Comparison of ENCODE assay signal across 25 cellular contexts in genomic region chr16:14106961-14107360, GRCh38. TPM values are rescaled to one million over a fixed set of nuclear protein-coding genes. Genes with fewer than 3 reads are reported as not detected.
DNase-seq lines count a peak whose midpoint lies in the region; ATAC-seq, FAIRE-seq and TF ChIP-seq lines count a peak whose summit lies in the region.
"Had no signal": no experiment of that assay in that cellular context is flagged by ENCODE, and none has a peak within 500 bp of the region (broad histone marks: within the 10 kb centered on the region; RNA-seq: fewer than 3 reads in every experiment).

No MANE protein-coding gene starts in this region.

- H3K27me3 ChIP-seq in HepG2 (ENCODE audit: control insufficient read depth in 1 of 2, insufficient read depth in 2 of 2, low read length in 2 of 2), result no peaks in the 10 kb centered on the region
- H3K27me3 ChIP-seq in thyroid gland, result no peaks in the 10 kb centered on the region
- H3K27me3 ChIP-seq: BE2C; BLaER1 treated with 17β-estradiol and CSF1 and Interleukin-3, amounts not matched to agents 10 nM and 100 nM had no signal

- H3K4me3 ChIP-seq in A549 (no peak overlapping the region), HepG2 (replicated peaks in 1 of 3; ENCODE audit: insufficient read depth in 1 of 3, low read depth in 2 of 3, low read length in 3 of 3) (peak overlapping the region in 2 of 3 experiments; percentile 2 to 40; a peak in 1 of 6 replicates), thyroid gland (replicated peaks in 1 of 3) (no peak overlapping the region)
- H3K4me3 ChIP-seq: BLaER1 treated with 17β-estradiol and CSF1 and Interleukin-3, amounts not matched to agents 10 nM and 100 nM; GM12878 had no signal

- DNase-seq in A549 (ENCODE audit: low read depth in 1 of 2, low spot score in 1 of 2) (no peak), HepG2 (ENCODE audit: low spot score) (no peak), thyroid gland (peak; percentile 57 to 58), NCI-H82 treated with DMSO at 0.1 percent for 48 hours (lab: John Stamatoyannopoulos, UW; ENCODE audit: unreplicated experiment) (no peak), left cardiac atrium (no peak), NCI-H1694 treated with DMSO at 0.1 percent for 48 hours (lab: John Stamatoyannopoulos, UW) (no peak)
- DNase-seq: ACHN; AML-193; BE2C; CD4-positive, alpha-beta T cell; CD8-positive, alpha-beta memory T cell; DMS 273 treated with DMSO at 0.1 percent for 48 hours; DMS79; EL; GDM1; GOT3; H7; HCEC 1CT had no signal

- intact Hi-C loops in HepG2 (cut with micrococcal nuclease; ENCODE audit: unreplicated experiment) (no loop called here), thyroid gland (cut with DNase I) (no loop called here), left cardiac atrium (cut with DNase I) (loop anchor here in 1 of 2 donors (10.0 kb wide), 1 partner anchor 78 kb away; no protein-coding TSS in a partner anchor)

- ATAC-seq in A549 (no peak), HepG2 (no peak), left cardiac atrium (no peak)
- ATAC-seq: GM12878 had no signal

- CTCF ChIA-PET in A549 (lab: Yijun Ruan, JAX) (interaction anchor here (0.6 kb wide), 1 partner anchor 97 kb away, joined by 4 read pairs; no protein-coding TSS in a partner anchor), HepG2 (lab: Yijun Ruan, JAX; ENCODE audit: low intra/inter-chr PET ratio, low total read pairs) (no interaction called here)

- no peak for TF ChIP-seq POLR2A in A549 (IDR thresholded peaks at IDR 0.05; ENCODE audit: low read length)
- TF ChIP-seq POLR2A in HepG2 (IDR thresholded peaks at IDR 0.05; ENCODE audit: insufficient read depth in 1 of 2, low read depth in 2 of 2, low read length in 2 of 2), result no peak
- no peak for TF ChIP-seq POLR2A in thyroid gland (IDR thresholded peaks at IDR 0.05)

- POLR2A ChIA-PET in A549 (lab: Yijun Ruan, JAX), result no interaction called here
- POLR2A ChIA-PET in HepG2 (lab: Yijun Ruan, JAX), result interaction anchor here (1.4 kb wide), 2 partner anchors 21 to 37 kb away, joined by 3 to 5 read pairs; no protein-coding TSS in a partner anchor

- H3K79me2 ChIP-seq in HepG2 (ENCODE audit: insufficient read depth, low read length), result peaks cover 29% of the 10 kb centered on the region

- no peak overlapping the region for H3K9ac ChIP-seq in HepG2 (ENCODE audit: insufficient read depth, low read depth, low read length)
- H3K9ac ChIP-seq: BLaER1 treated with 17β-estradiol and CSF1 and Interleukin-3, amounts not matched to agents 10 nM and 100 nM had no signal

- no peak for TF ChIP-seq CTCF in A549 (IDR thresholded peaks at IDR 0.05)
- no peak for TF ChIP-seq CTCF in HepG2 (CRISPR knock-in tag; IDR thresholded peaks at IDR 0.05)
- TF ChIP-seq CTCF in nephron (IDR thresholded peaks at IDR 0.05; ENCODE audit: unreplicated experiment in 3 of 3), result no peak
- TF ChIP-seq CTCF in thyroid gland (IDR thresholded peaks at IDR 0.05), result no peak

- H3K36me3 Mint-ChIP-seq in nephron (ENCODE audit: low read depth), result peaks cover 3% of the 10 kb centered on the region
- H3K36me3 Mint-ChIP-seq: CD14-positive monocyte had no signal

- in situ Hi-C loops in HepG2 (cut with HindIII; ENCODE audit: extremely low pct_ligation_motif_present, low pct_unique_long_range_greater_than_20kb), result no loop called here

- TF ChIP-seq RAD21 in A549 (conservative IDR thresholded peaks at IDR 0.05 in 1 of 2, IDR thresholded peaks at IDR 0.05 in 1 of 2) (no peak), HepG2 (CRISPR knock-in tag; IDR thresholded peaks at IDR 0.05) (no peak)

- BruUV-seq in HepG2 (replicated peaks; lab: Mats Ljungman, UMichigan), result no TSS peak

- TF ChIP-seq EP300 in A549 (IDR thresholded peaks at IDR 0.05) (no peak), HepG2 (IDR thresholded peaks at IDR 0.05; ENCODE audit: low read depth in 2 of 2, low read length in 2 of 2) (no peak), HepG2 (CRISPR knock-in tag; IDR thresholded peaks at IDR 0.05; ENCODE audit: borderline replicate concordance) (no peak)

- H3K4me2 ChIP-seq in A549 (peak overlapping the region; percentile 56; the same call in 2 of the 3 replicates), HepG2 (ENCODE audit: low read depth, low read length) (peak overlapping the region; percentile 70)
- H3K4me2 ChIP-seq: BLaER1 treated with 17β-estradiol and CSF1 and Interleukin-3, amounts not matched to agents 10 nM and 100 nM had no signal

- H3K9me3 Mint-ChIP-seq in nephron, result no peaks in the 10 kb centered on the region
- H3K9me3 Mint-ChIP-seq: CD14-positive monocyte; CD4-positive, alpha-beta T cell; CD8-positive, alpha-beta memory T cell had no signal

- H3K27me3 Mint-ChIP-seq in nephron (ENCODE audit: low read depth), result no peaks in the 10 kb centered on the region
- H3K27me3 Mint-ChIP-seq: CD4-positive, alpha-beta T cell; CD8-positive, alpha-beta memory T cell had no signal

- H2AFZ ChIP-seq in HepG2 (ENCODE audit: low read length), result no peak overlapping the region

- peaks cover 67% of the 10 kb centered on the region for H3K4me1 Mint-ChIP-seq in nephron

- H3K36me3 ChIP-seq in HepG2 (replicated peaks in 1 of 2; ENCODE audit: control insufficient read depth in 1 of 2, insufficient read depth in 2 of 2, low read length in 2 of 2), result no peaks in the 10 kb centered on the region
- H3K36me3 ChIP-seq in thyroid gland, result no peaks in the 10 kb centered on the region
- H3K36me3 ChIP-seq: BE2C had no signal

- FAIRE-seq in A549 (lab: Jason Lieb, UNC), result no peak
- FAIRE-seq in HepG2 (lab: Jason Lieb, UNC), result no peak
- FAIRE-seq: A204.1, D721Med, GM12878 had no signal

- H3K9me3 ChIP-seq in A549 (no peaks in the 10 kb centered on the region), HepG2 (ENCODE audit: low read length) (no peaks in the 10 kb centered on the region), thyroid gland (no peaks in the 10 kb centered on the region)
- H3K9me3 ChIP-seq: BE2C; BLaER1 treated with 17β-estradiol and CSF1 and Interleukin-3, amounts not matched to agents 10 nM and 100 nM had no signal

- H3K27ac ChIP-seq in A549, result no peak overlapping the region
- H3K27ac ChIP-seq in HepG2 (ENCODE audit: extremely low read length, insufficient read depth, low read length), result peak overlapping the region; percentile 66
- peak overlapping the region in 2 of 3 donors; percentile 14 to 37 for H3K27ac ChIP-seq in thyroid gland
- H3K27ac ChIP-seq: 22Rv1; BLaER1 treated with 17β-estradiol and CSF1 and Interleukin-3, amounts not matched to agents 10 nM and 100 nM had no signal

- peaks cover 62% of the 10 kb centered on the region for H3K4me1 ChIP-seq in A549
- peaks cover 86% of the 10 kb centered on the region for H3K4me1 ChIP-seq in HepG2 (ENCODE audit: insufficient read depth, low read length)
- peaks cover 63 to 89% of the 10 kb centered on the region in 2 donors for H3K4me1 ChIP-seq in thyroid gland
- H3K4me1 ChIP-seq: BE2C had no signal

- peak overlapping the region in 2 of 3 experiments; percentile 1 to 23 for H3K27ac Mint-ChIP-seq in nephron
- H3K27ac Mint-ChIP-seq: CD14-positive monocyte; CD4-positive, alpha-beta T cell; CD8-positive, alpha-beta memory T cell had no signal

- H3K4me3 Mint-ChIP-seq in nephron, result no peak overlapping the region
- H3K4me3 Mint-ChIP-seq: CD14-positive monocyte; CD4-positive, alpha-beta T cell; CD8-positive, alpha-beta memory T cell had no signal

- H4K20me1 ChIP-seq in HepG2 (ENCODE audit: insufficient read depth, low read length), result no peaks in the 10 kb centered on the region

- 89% methylated on average over 8 of the region's 8 CpGs for WGBS in A549 (ENCODE audit: missing lambda C conversion rate)
- WGBS in HepG2 (ENCODE audit: low lambda C conversion rate), result 96% methylated on average over 8 of the region's 8 CpGs
- WGBS in thyroid gland, 2 donors, result 48 to 54% methylated on average over 8 of the region's 8 CpGs

TF ChIP-seq in HepG2, 621 proteins besides CTCF, POLR2A, EP300 and RAD21:
- TF ChIP-seq YEATS4 (CRISPR knock-in tag; IDR thresholded peaks at IDR 0.05; ENCODE audit: borderline replicate concordance) (no peak), MATR3 (CRISPR knock-in tag; IDR thresholded peaks at IDR 0.05) (no peak)

RNA-seq across cellular contexts. Expression of gene MRTFB, which starts 35.8 kb away (rescaled TPM):
- 24.2 and 39.7 TPM in 2 replicates for polyA plus RNA-seq in A549 (2011; rRNA removed)
- 6.0 and 8.9 TPM in 2 replicates for polyA plus RNA-seq in A549 (2012; cell fraction: cytosol; rRNA removed)
- 14.7 and 18.7 TPM in 2 replicates for polyA plus RNA-seq in A549 (2012; cell fraction: nucleus; rRNA removed)
- 13.3 to 13.9 TPM (median 13.7 TPM) in 3 replicates for polyA plus RNA-seq in A549 (2017; fragmentation: RNase III; extraction: RNeasy Plus Mini Kit Qiagen cat#74134 plus additional on column Dnase treatment)
- 40.8 and 50.5 TPM in 2 replicates for polyA minus RNA-seq in A549 (2011; rRNA and poly(A)+ RNA removed)
- total RNA-seq in HepG2 (2016; rRNA removed; fragmentation: Illumina TruSeq; extraction: Trizol), result 11.4 and 17.3 TPM in 2 replicates
- 4.2 and 4.8 TPM in 2 replicates for total RNA-seq in HepG2 (2016; cell fraction: cytosol; rRNA removed; fragmentation: Illumina TruSeq; extraction: Trizol; ENCODE audit: low read depth)
- total RNA-seq in HepG2 (2016; cell fraction: insoluble cytoplasmic fraction; rRNA removed; fragmentation: Illumina TruSeq; extraction: Trizol), result 10.8 and 15.0 TPM in 2 replicates
- total RNA-seq in HepG2 (2016; cell fraction: membrane; rRNA removed; fragmentation: Illumina TruSeq; extraction: Trizol), result 7.1 and 8.5 TPM in 2 replicates
- total RNA-seq in HepG2 (2016; cell fraction: nucleus; rRNA removed; fragmentation: Illumina TruSeq; extraction: Trizol), result 40.5 and 44.5 TPM in 2 replicates
- polyA plus RNA-seq in HepG2 (2011; rRNA removed), result 13.1 and 14.0 TPM in 2 replicates
- polyA plus RNA-seq in HepG2 (2011; cell fraction: cytosol; rRNA removed), result 8.5 and 10.2 TPM in 2 replicates
- polyA plus RNA-seq in HepG2 (2011; cell fraction: nucleus; rRNA removed), result 39.1 and 43.0 TPM in 2 replicates
- polyA plus RNA-seq in HepG2 (2012), result 13.9 and 15.8 TPM in 2 replicates
- 1.2 and 1.9 TPM in 2 replicates for polyA plus RNA-seq in HepG2 (2016; cell fraction: cytosol; fragmentation: Illumina TruSeq; extraction: Trizol; ENCODE audit: low read depth)
- polyA plus RNA-seq in HepG2 (2016; cell fraction: insoluble cytoplasmic fraction; fragmentation: Illumina TruSeq; extraction: Trizol; ENCODE audit: low read depth), result 14.8 and 15.2 TPM in 2 replicates
- 2.1 and 2.5 TPM in 2 replicates for polyA plus RNA-seq in HepG2 (2016; cell fraction: membrane; fragmentation: Illumina TruSeq; extraction: Trizol; ENCODE audit: low read depth)
- polyA plus RNA-seq in HepG2 (2016; cell fraction: nucleus; fragmentation: Illumina TruSeq; extraction: Trizol; ENCODE audit: insufficient read depth, low read depth), result 23.7 and 31.6 TPM in 2 replicates
- 34.7 and 53.1 TPM in 2 replicates for polyA minus RNA-seq in HepG2 (2011; rRNA and poly(A)+ RNA removed; ENCODE audit: low replicate concordance)
- polyA minus RNA-seq in HepG2 (2011; cell fraction: cytosol; rRNA and poly(A)+ RNA removed), result 14.7 and 19.0 TPM in 2 replicates
- polyA minus RNA-seq in HepG2 (2011; cell fraction: nucleus; rRNA and poly(A)+ RNA removed), result 94.1 and 111 TPM in 2 replicates
- 100 to 1,000 TPM in 1 of 4 donors, 10 to 100 TPM in 3; 51.2 to 131 (median 74.0) TPM for total RNA-seq in thyroid gland
- 10 to 100 TPM; 34.7 to 36.8 TPM for total RNA-seq in left cardiac atrium

Comparison
In these comparisons a context has a peak if more than half of its experiments do, and no peak if none do; other contexts are left out.
1. DNase-seq: peak in thyroid gland (2 of 2); none in A549 (0 of 2), HepG2 (single experiment), NCI-H82 treated with DMSO at 0.1 percent for 48 hours (single experiment), left cardiac atrium (single experiment) and NCI-H1694 treated with DMSO at 0.1 percent for 48 hours (single experiment).
2. H3K27ac ChIP-seq: peak in HepG2 (single experiment) and thyroid gland (2 of 3); none in A549 (0 of 2).
3. H3K4me3 ChIP-seq: peak in HepG2 (2 of 3); none in A549 (single experiment) and thyroid gland (0 of 3).